In genomic region chr2:236010920-236011685, GRCh38 we compare ENCODE assay signal across 17 cellular contexts.
"Had no signal": no experiment of that assay in that cellular context is flagged by ENCODE, and none has a peak within 500 bp of the region (broad histone marks: within the 10 kb centered on the region; RNA-seq: fewer than 3 reads in every experiment).

No MANE protein-coding gene starts in this region.

- H3K4me3 Mint-ChIP-seq: naive thymus-derived CD8-positive, alpha-beta T cell; type B pancreatic cell had no signal

- DNase-seq: colonic mucosa; effector CD4-positive, alpha-beta T cell; heart left ventricle; hippocampal formation; kidney glomerular epithelial cell; mucosa of descending colon; naive thymus-derived CD8-positive, alpha-beta T cell; ovary; right cardiac atrium; stimulated activated CD4-positive, alpha-beta T cell treated with anti-CD3 and anti-CD28 coated beads, Interleukin-2, amount 100 ng/mL, for 48 hours; stimulated activated naive CD4-positive, alpha-beta T cell treated with Interleukin-2 at 50 U/mL for 16 hours had no signal

- ATAC-seq: heart left ventricle; mucosa of descending colon; naive thymus-derived CD8-positive, alpha-beta T cell; right cardiac atrium had no signal

- FAIRE-seq: frontal cortex, islet of Langerhans, urothelium cell line had no signal

- H3K27ac Mint-ChIP-seq: type B pancreatic cell had no signal

- H3K36me3 Mint-ChIP-seq: naive thymus-derived CD8-positive, alpha-beta T cell had no signal

- H3K27ac ChIP-seq: colonic mucosa, heart left ventricle, neutrophil, ovary had no signal

- H3K27me3 ChIP-seq: colonic mucosa, heart left ventricle, ovary had no signal

- H3K9me3 Mint-ChIP-seq: type B pancreatic cell had no signal

- H3K9me3 ChIP-seq: colonic mucosa, heart left ventricle, mucosa of descending colon, neutrophil, ovary had no signal

- H3K4me1 ChIP-seq: colonic mucosa had no signal

- H3K4me2 ChIP-seq: smooth muscle cell had no signal

- H3K36me3 ChIP-seq: colonic mucosa, heart left ventricle, neutrophil, ovary had no signal

- H3K4me3 ChIP-seq: colonic mucosa, heart left ventricle, mucosa of descending colon, ovary, smooth muscle cell had no signal
